1 cellular context compared by ENCODE assay signal in genomic region chr9:134298000-134298399, GRCh38.
TF ChIP-seq lines count a peak whose summit lies in the region.

No MANE protein-coding gene starts in this region.

TF ChIP-seq in K562, 482 proteins besides CTCF, POLR2A, EP300 and RAD21 (continued from another document):
- no peak for TF ChIP-seq AFF4 (CRISPR knock-in tag; IDR thresholded peaks at IDR 0.05)
